Comparison of ENCODE assay signal across 8 cellular contexts in genomic region chr14:50116221-50116956, GRCh38. TPM values are rescaled to one million over a fixed set of nuclear protein-coding genes. Genes with fewer than 3 reads are reported as not detected.
A peak's percentile ranks its signal among the peaks of the same experiment; 100 is the strongest.
DNase-seq lines count a peak whose midpoint lies in the region; ATAC-seq and TF ChIP-seq lines count a peak whose summit lies in the region.

VCPKMT (minus strand) TSS chr14:50116572; CDS start chr14:50116552, 20 bp downstream.

- H3K27ac Mint-ChIP-seq in WTC11 (peak within 1 kb of the TSS; percentile 98), immature natural killer cell (peak within 1 kb of the TSS; percentile 95 to 99 (median 99))

- DNase-seq in AG09309 (ENCODE audit: low read depth) (peak; percentile 31), NCI-H226 (peak; percentile 86), WTC11 (ENCODE audit: low spot score) (peak; percentile 93), cardiac fibroblast (ENCODE audit: low read depth in 2 of 2) (peak; percentile 91 to 94), immature natural killer cell (peak; percentile 94 to 95 (median 94)), smooth muscle cell (lab: John Stamatoyannopoulos, UW; ENCODE audit: unreplicated experiment) (peak; percentile 70)

- peaks cover 10% of the 10 kb centered on the region for H3K4me1 ChIP-seq in smooth muscle cell (ENCODE audit: low read depth)

- peaks cover 30% of the 10 kb centered on the region for H3K79me2 ChIP-seq in smooth muscle cell (ENCODE audit: low read depth)

- H4K20me1 ChIP-seq in smooth muscle cell (ENCODE audit: low read depth): no peaks in the 10 kb centered on the region

- no peaks in the 10 kb centered on the region for H3K9me3 ChIP-seq in smooth muscle cell (replicated peaks; ENCODE audit: low read depth)

- WGBS in smooth muscle cell (ENCODE audit: low lambda C conversion rate): under 1% methylated on average over 61 of the region's 61 CpGs

- peak within 1 kb of the TSS; percentile 93 for H3K4me2 ChIP-seq in smooth muscle cell

- H3K36me3 ChIP-seq in smooth muscle cell (ENCODE audit: low read depth): no peaks in the 10 kb centered on the region

- peak within 1 kb of the TSS; percentile 73 for H2AFZ ChIP-seq in smooth muscle cell (ENCODE audit: low read depth)

- POLR2A ChIA-PET in WTC11 (lab: Charles Lee): interaction anchor here (0.8 to 2.2 kb wide), 3 partner anchors 8 to 254 kb away, joined by 3 to 12 read pairs (median 3); no protein-coding TSS in a partner anchor

- peak within 1 kb of the TSS; percentile 85 for H3K27ac ChIP-seq in smooth muscle cell (ENCODE audit: low read depth)

- CTCF ChIA-PET in WTC11 (lab: Charles Lee): interaction anchor here (0.7 to 1.6 kb wide), 4 partner anchors 144 to 264 kb away, joined by 3 to 11 read pairs (median 5); partner anchors contain the start of gene NEMF

- H3K9ac ChIP-seq in smooth muscle cell (ENCODE audit: low read depth): peak within 1 kb of the TSS; percentile 92

- ATAC-seq in GM19023 (IDR thresholded peaks at IDR 0.05; ENCODE audit: unreplicated experiment) (peak; percentile 98), HG03196 (IDR thresholded peaks at IDR 0.05; ENCODE audit: unreplicated experiment) (peak; percentile 91), WTC11 (peak; percentile 99)

- H3K27me3 ChIP-seq in smooth muscle cell (ENCODE audit: low read depth): no peaks in the 10 kb centered on the region

- no peak for TF ChIP-seq CTCF in AG09309 (IDR thresholded peaks at IDR 0.05; ENCODE audit: control insufficient read depth, insufficient read depth, low read depth, low read length, missing control alignments)
- no peak for TF ChIP-seq CTCF in WTC11 (IDR thresholded peaks at IDR 0.05)
- TF ChIP-seq CTCF in cardiac fibroblast (IDR thresholded peaks at IDR 0.05; ENCODE audit: low read depth, low read length): no peak
- TF ChIP-seq CTCF in smooth muscle cell (IDR thresholded peaks at IDR 0.05; ENCODE audit: borderline replicate concordance, insufficient read depth, poor library complexity, severe bottlenecking): no peak

- peaks cover 21% of the 10 kb centered on the region for H3K4me1 Mint-ChIP-seq in WTC11
- H3K4me1 Mint-ChIP-seq in immature natural killer cell: peaks cover 21 to 33% of the 10 kb centered on the region in 2 donors

- H3K27me3 Mint-ChIP-seq in WTC11 (ENCODE audit: low read depth) (no peaks in the 10 kb centered on the region), immature natural killer cell (ENCODE audit: low read depth in 3 of 3) (peaks cover 0 to 6% (median 5%) of the 10 kb centered on the region in 3 donors)

- H3K4me3 ChIP-seq in AG09309 (ENCODE audit: control insufficient read depth, low read depth, low read length): peak within 1 kb of the TSS; percentile 66
- H3K4me3 ChIP-seq in cardiac fibroblast (replicated peaks in 1 of 2; ENCODE audit: low read depth in 2 of 2, low read length in 2 of 2): peak within 1 kb of the TSS; percentile 85 to 93
- peak within 1 kb of the TSS; percentile 83 for H3K4me3 ChIP-seq in smooth muscle cell

- peaks cover 9% of the 10 kb centered on the region for H3F3A ChIP-seq in smooth muscle cell (ENCODE audit: low read depth)

- H3K9me3 Mint-ChIP-seq in WTC11 (no peaks in the 10 kb centered on the region), immature natural killer cell (no peaks in the 10 kb centered on the region)

- H3K36me3 Mint-ChIP-seq in WTC11 (peaks cover 34% of the 10 kb centered on the region), immature natural killer cell (peaks cover 5 to 11% (median 7%) of the 10 kb centered on the region in 3 donors)

- H3K4me3 Mint-ChIP-seq in WTC11: peak within 1 kb of the TSS; percentile 94
- H3K4me3 Mint-ChIP-seq in immature natural killer cell: peak within 1 kb of the TSS; percentile 95 to 99 (median 96)

TF ChIP-seq in WTC11, 78 proteins besides CTCF, POLR2A, EP300 and RAD21 (continues in another document):
- TF ChIP-seq FOXK1 (CRISPR knock-in tag; IDR thresholded peaks at IDR 0.05): peak; percentile 98
- TF ChIP-seq NR3C1 (CRISPR knock-in tag; conservative IDR thresholded peaks at IDR 0.05; ENCODE audit: low read depth): no peak
- TF ChIP-seq, protein P1, sequence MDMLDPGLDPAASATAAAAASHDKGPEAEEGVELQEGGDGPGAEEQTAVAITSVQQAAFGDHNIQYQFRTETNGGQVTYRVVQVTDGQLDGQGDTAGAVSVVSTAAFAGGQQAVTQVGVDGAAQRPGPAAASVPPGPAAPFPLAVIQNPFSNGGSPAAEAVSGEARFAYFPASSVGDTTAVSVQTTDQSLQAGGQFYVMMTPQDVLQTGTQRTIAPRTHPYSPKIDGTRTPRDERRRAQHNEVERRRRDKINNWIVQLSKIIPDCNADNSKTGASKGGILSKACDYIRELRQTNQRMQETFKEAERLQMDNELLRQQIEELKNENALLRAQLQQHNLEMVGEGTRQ (CRISPR knock-in tag; IDR thresholded peaks at IDR 0.05): peak; percentile 25; the same call in 1 of the 2 replicates
- TF ChIP-seq ETV6 (CRISPR knock-in tag; IDR thresholded peaks at IDR 0.05): peak; percentile 67; the same call in 1 of the 2 replicates
- peak; percentile 62; the same call in 1 of the 2 replicates for TF ChIP-seq AFF4 (CRISPR knock-in tag; IDR thresholded peaks at IDR 0.05; ENCODE audit: borderline replicate concordance)
- TF ChIP-seq EMX1 (CRISPR knock-in tag; IDR thresholded peaks at IDR 0.05): 0 out of 2 replicates have a peak, but pooled peaks have one; percentile 74
- TF ChIP-seq ZBTB43 (CRISPR knock-in tag; IDR thresholded peaks at IDR 0.05): peak; percentile 57; the same call in 1 of the 2 replicates
- TF ChIP-seq E2F4 (CRISPR knock-in tag; IDR thresholded peaks at IDR 0.05; ENCODE audit: borderline replicate concordance, low read depth): no peak
- no peak for TF ChIP-seq ZNF138 (CRISPR knock-in tag; conservative IDR thresholded peaks at IDR 0.05)

RNA-seq across cellular contexts. Expression of gene VCPKMT, which starts in this region (rescaled TPM):
- 10.5 to 11.5 TPM (median 11.1 TPM) in 3 replicates for total RNA-seq in WTC11 (2021)
- polyA plus RNA-seq in immature natural killer cell: 10 to 100 TPM in 2 of 3 donors, 1 to 10 TPM in 1; 7.8 to 19.2 (median 14.4) TPM
- 13.0 and 22.6 TPM in 2 replicates for total RNA-seq in smooth muscle cell
- 15.6 and 17.0 TPM in 2 replicates for polyA plus RNA-seq in smooth muscle cell

Comparison
In these comparisons a context has a peak if more than half of its experiments do, and no peak if none do; other contexts are left out.
1. Peak in every context shown above with its lines: DNase-seq, ATAC-seq, H3K4me3 ChIP-seq and H3K27ac ChIP-seq.
2. DNase-seq: peak in every context shown above with its lines; median percentile 94 in immature natural killer cell; 93 in WTC11; 92 in cardiac fibroblast; 86 in NCI-H226; 70 in smooth muscle cell; 31 in AG09309.